ENCODE assay signal across 8 cellular contexts in the genomic region with DNA sequence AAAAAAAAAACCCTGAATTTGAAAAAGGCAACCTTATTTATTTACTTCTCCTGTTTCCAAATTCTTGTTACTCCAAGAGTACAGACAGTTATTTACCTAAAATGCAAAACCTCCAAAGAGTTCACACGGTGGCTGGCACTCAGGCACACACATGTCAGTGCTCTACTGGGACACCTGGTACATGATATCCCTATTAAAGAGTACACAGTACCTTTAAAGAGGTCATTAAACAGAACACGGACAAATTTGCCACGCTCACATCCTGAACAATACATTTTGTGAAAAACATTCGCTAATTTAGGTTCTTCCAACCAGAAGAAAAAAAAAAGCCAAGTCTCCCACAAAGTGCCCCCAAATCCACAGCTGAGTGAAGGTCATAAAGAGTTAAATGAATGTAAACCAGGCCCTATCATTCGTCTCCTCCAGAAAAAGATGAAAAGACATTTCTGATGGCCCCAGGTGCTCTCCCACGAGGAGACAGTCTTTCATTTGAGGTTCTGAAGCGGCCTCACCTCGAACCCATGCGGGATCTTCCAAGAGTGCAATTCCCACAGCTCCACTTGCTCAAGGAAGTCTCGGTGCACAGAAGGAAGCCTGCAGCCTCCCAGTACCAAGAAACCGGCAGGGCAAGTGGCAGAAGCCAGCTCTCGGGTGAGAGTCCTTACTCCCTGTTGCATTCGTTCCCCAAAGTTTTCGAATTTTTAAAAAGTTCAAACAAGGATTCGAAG. TPM values are rescaled to one million over a fixed set of nuclear protein-coding genes. Genes with fewer than 3 reads are reported as not detected.
A peak's percentile ranks its signal among the peaks of the same experiment; 100 is the strongest.
DNase-seq lines count a peak whose midpoint lies in the region; ATAC-seq and TF ChIP-seq lines count a peak whose summit lies in the region.

No MANE protein-coding gene starts in this region.

- no peak for DNase-seq in CD4-positive, alpha-beta T cell
- peak; percentile 35 for DNase-seq in HEK293T (ENCODE audit: extremely low spot score)
- peak; percentile 42 for DNase-seq in activated CD8-positive, alpha-beta T cell treated with anti-CD3 and anti-CD28 coated beads, Interleukin-2, amount 10 ng/mL, durations not matched to agents 7 days and 5 days
- DNase-seq in foreskin keratinocyte = peak in 1 of 2 donors; percentile 21
- peak; percentile 75 for DNase-seq in retina
- no peak for DNase-seq in NCI-H1105 treated with DMSO at 0.1 percent for 48 hours (lab: John Stamatoyannopoulos, UW)

- TF ChIP-seq CTCF in CD4-positive, alpha-beta T cell (IDR thresholded peaks at IDR 0.05) = no peak
- no peak for TF ChIP-seq CTCF in foreskin keratinocyte (conservative IDR thresholded peaks at IDR 0.05)

- H3K4me1 ChIP-seq in foreskin keratinocyte = peaks cover 16% of the 10 kb centered on the region

- H3K27me3 Mint-ChIP-seq in CD4-positive, alpha-beta T cell = no peaks in the 10 kb centered on the region
- H3K27me3 Mint-ChIP-seq in activated CD8-positive, alpha-beta T cell treated with anti-CD3 and anti-CD28 coated beads, Interleukin-2, amount 10 ng/mL, durations not matched to agents 7 days and 5 days (ENCODE audit: low read depth) = no peaks in the 10 kb centered on the region

- H3K4me1 Mint-ChIP-seq in CD4-positive, alpha-beta T cell (ENCODE audit: low read depth) = peaks cover 67% of the 10 kb centered on the region
- H3K4me1 Mint-ChIP-seq in activated CD8-positive, alpha-beta T cell treated with anti-CD3 and anti-CD28 coated beads, Interleukin-2, amount 10 ng/mL, durations not matched to agents 7 days and 5 days (ENCODE audit: low read depth) = peaks cover 36% of the 10 kb centered on the region

- H3K27ac Mint-ChIP-seq in CD4-positive, alpha-beta T cell = peak overlapping the region; percentile 84
- peak overlapping the region; percentile 88 for H3K27ac Mint-ChIP-seq in activated CD8-positive, alpha-beta T cell treated with anti-CD3 and anti-CD28 coated beads, Interleukin-2, amount 10 ng/mL, durations not matched to agents 7 days and 5 days

- peaks cover 17% of the 10 kb centered on the region for H3K36me3 Mint-ChIP-seq in CD4-positive, alpha-beta T cell (ENCODE audit: low read depth)
- H3K36me3 Mint-ChIP-seq in activated CD8-positive, alpha-beta T cell treated with anti-CD3 and anti-CD28 coated beads, Interleukin-2, amount 10 ng/mL, durations not matched to agents 7 days and 5 days (ENCODE audit: low read depth) = peaks cover 18% of the 10 kb centered on the region

- CTCF ChIA-PET in CD4-positive, alpha-beta T cell (lab: Charles Lee) = interaction anchor here (0.7 to 9.5 kb wide), 4 partner anchors 47 to 112 kb away, joined by 4 to 170 read pairs (median 6); partner anchors contain the start of gene ICAM2
- CTCF ChIA-PET in HEK293T (lab: Yijun Ruan, JAX) = interaction anchor here (0.6 to 3.7 kb wide), 5 partner anchors 16 to 103 kb away, joined by 3 to 23 read pairs (median 3); no protein-coding TSS in a partner anchor
- CTCF ChIA-PET in activated CD8-positive, alpha-beta T cell treated with anti-CD3 and anti-CD28 coated beads, Interleukin-2, amount 10 ng/mL, durations not matched to agents 7 days and 5 days (lab: Charles Lee) = interaction anchor here (0.6 to 14.8 kb wide), 9 partner anchors 10 to 217 kb away, joined by 3 to 645 read pairs (median 8); partner anchors contain the start of genes CSHL1 and ICAM2

- H3K9me3 ChIP-seq in CD4-positive, alpha-beta T cell (ENCODE audit: control insufficient read depth, low read length) = no peaks in the 10 kb centered on the region

- ATAC-seq in CD4-positive, alpha-beta T cell (ENCODE audit: poor library complexity) = no peak
- ATAC-seq in activated CD8-positive, alpha-beta T cell treated with anti-CD3 and anti-CD28 coated beads, Interleukin-2, amount 10 ng/mL, durations not matched to agents 7 days and 5 days = no peak
- ATAC-seq in foreskin keratinocyte (no peak), HG03457 (IDR thresholded peaks at IDR 0.05; ENCODE audit: unreplicated experiment) (no peak), GM18861 (IDR thresholded peaks at IDR 0.05; ENCODE audit: unreplicated experiment) (no peak)

- no peak overlapping the region for H3K27ac ChIP-seq in CD4-positive, alpha-beta T cell (ENCODE audit: low read depth, low read length)
- peak overlapping the region; percentile 84 for H3K27ac ChIP-seq in foreskin keratinocyte

- intact Hi-C loops in CD4-positive, alpha-beta T cell (cut with DNase I, micrococcal nuclease) = loop anchor here in 1 of 2 experiments (5.0 to 10.0 kb wide), 2 partner anchors 47 to 536 kb away; partner anchors contain the start of gene SMURF2

- POLR2A ChIA-PET in CD4-positive, alpha-beta T cell (lab: Charles Lee) = interaction anchor here (0.6 to 7.1 kb wide), 19 partner anchors 8 to 377 kb away, joined by 3 to 166 read pairs (median 6); partner anchors contain the start of genes CEP95, DDX5 and ICAM2
- POLR2A ChIA-PET in HEK293T (lab: Yijun Ruan, JAX) = interaction anchor here (0.6 to 3.7 kb wide), 5 partner anchors 17 to 65 kb away, joined by 3 to 36 read pairs (median 12); no protein-coding TSS in a partner anchor
- POLR2A ChIA-PET in activated CD8-positive, alpha-beta T cell treated with anti-CD3 and anti-CD28 coated beads, Interleukin-2, amount 10 ng/mL, durations not matched to agents 7 days and 5 days (lab: Charles Lee) = interaction anchor here (0.5 to 3.7 kb wide), 19 partner anchors 8 to 491 kb away, joined by 3 to 27 read pairs (median 8); partner anchors contain the start of gene ICAM2

- peak overlapping the region; percentile 99 for H3K4me3 Mint-ChIP-seq in CD4-positive, alpha-beta T cell
- H3K4me3 Mint-ChIP-seq in activated CD8-positive, alpha-beta T cell treated with anti-CD3 and anti-CD28 coated beads, Interleukin-2, amount 10 ng/mL, durations not matched to agents 7 days and 5 days = peak overlapping the region; percentile 92

- H3K27me3 ChIP-seq in CD4-positive, alpha-beta T cell (ENCODE audit: control insufficient read depth, insufficient read depth, low read length) = no peaks in the 10 kb centered on the region
- no peaks in the 10 kb centered on the region for H3K27me3 ChIP-seq in foreskin keratinocyte

- no peaks in the 10 kb centered on the region for H3K9me3 Mint-ChIP-seq in CD4-positive, alpha-beta T cell
- H3K9me3 Mint-ChIP-seq in activated CD8-positive, alpha-beta T cell treated with anti-CD3 and anti-CD28 coated beads, Interleukin-2, amount 10 ng/mL, durations not matched to agents 7 days and 5 days (ENCODE audit: insufficient read depth) = no peaks in the 10 kb centered on the region

TF ChIP-seq in HEK293T, 16 proteins besides CTCF, POLR2A, EP300 and RAD21:
- no peak for TF ChIP-seq SP1 (IDR thresholded peaks at IDR 0.05)
- no peak for TF ChIP-seq NFRKB (IDR thresholded peaks at IDR 0.05)
- peak; percentile 32; the same call in 1 of the 2 replicates for TF ChIP-seq L3MBTL2 (conservative IDR thresholded peaks at IDR 0.05)
- TF ChIP-seq LEF1 (IDR thresholded peaks at IDR 0.05; ENCODE audit: borderline replicate concordance) = no peak
- TF ChIP-seq SUZ12 (IDR thresholded peaks at IDR 0.05) = no peak

RNA-seq across cellular contexts. Expression of gene ERN1, which starts 1.0 kb away (rescaled TPM):
- total RNA-seq in CD4-positive, alpha-beta T cell = 10 to 100 TPM; 62.7 to 67.8 TPM
- 10 to 100 TPM; 13.0 to 17.9 TPM for total RNA-seq in activated CD8-positive, alpha-beta T cell treated with anti-CD3 and anti-CD28 coated beads, Interleukin-2, amount 10 ng/mL, durations not matched to agents 7 days and 5 days
- 5.1 and 5.3 TPM in 2 replicates for total RNA-seq in foreskin keratinocyte
- polyA plus RNA-seq in foreskin keratinocyte = 1.6 and 1.7 TPM in 2 replicates

Comparison
In these comparisons a context has a peak if more than half of its experiments do, and no peak if none do; other contexts are left out.
1. DNase-seq: peak in HEK293T (single experiment), activated CD8-positive, alpha-beta T cell treated with anti-CD3 and anti-CD28 coated beads, Interleukin-2, amount 10 ng/mL, durations not matched to agents 7 days and 5 days (single experiment) and retina (single experiment); none in CD4-positive, alpha-beta T cell (0 of 10) and NCI-H1105 treated with DMSO at 0.1 percent for 48 hours (single experiment).